ENCODE assay signal across 1 cellular context in genomic region chr22:37734402-37734700, GRCh38.
TF ChIP-seq lines count a peak whose summit lies in the region.

No MANE protein-coding gene starts in this region.

TF ChIP-seq in GM23338, 12 proteins besides CTCF, POLR2A, EP300 and RAD21 (continued from another document):
- TF ChIP-seq ZNF462 (CRISPR knock-in tag; IDR thresholded peaks at IDR 0.05) (no peak), REST (IDR thresholded peaks at IDR 0.05; ENCODE audit: unreplicated experiment) (no peak), STAT1 (IDR thresholded peaks at IDR 0.05; ENCODE audit: unreplicated experiment) (no peak), JUNB (IDR thresholded peaks at IDR 0.05; ENCODE audit: unreplicated experiment) (no peak), CREB1 (CRISPR knock-in tag; IDR thresholded peaks at IDR 0.05; ENCODE audit: low read depth) (no peak), ZNF114 (CRISPR knock-in tag; IDR thresholded peaks at IDR 0.05) (no peak), POLR2AphosphoS5 (IDR thresholded peaks at IDR 0.05; ENCODE audit: low read depth) (no peak), EZH2phosphoT487 (IDR thresholded peaks at IDR 0.05; ENCODE audit: unreplicated experiment) (no peak)
TF ChIP-seq in GM23338: peak in this region for 0.
